Comparison of ENCODE assay signal across 8 cellular contexts in genomic region chr13:46168341-46168740, GRCh38. TPM values are rescaled to one million over a fixed set of nuclear protein-coding genes. Genes with fewer than 3 reads are reported as not detected.
A peak's percentile ranks its signal among the peaks of the same experiment; 100 is the strongest.
DNase-seq lines count a peak whose midpoint lies in the region; ATAC-seq and TF ChIP-seq lines count a peak whose summit lies in the region.

No MANE protein-coding gene starts in this region.

- H3K4me1 Mint-ChIP-seq in T-helper 17 cell: peaks cover 81% of the 10 kb centered on the region

- peak; percentile 64 for ATAC-seq in T-helper 17 cell
- ATAC-seq in GM21528 (IDR thresholded peaks at IDR 0.05; ENCODE audit: low FRiP score, unreplicated experiment): no peak

- TF ChIP-seq POLR2A in suprapubic skin (IDR thresholded peaks at IDR 0.05): no peak

- peak; percentile 94 for DNase-seq in CD1c-positive myeloid dendritic cell (ENCODE audit: extremely low spot score)
- peak; percentile 5 for DNase-seq in HCEC 1CT
- peak; percentile 33 to 54 (median 48) for DNase-seq in T-helper 17 cell
- peak; percentile 78 for DNase-seq in cardiac septum (ENCODE audit: low spot score)
- DNase-seq in suprapubic skin (ENCODE audit: low spot score in 2 of 2): no peak
- DNase-seq in NCI-H446 treated with DMSO at 0.1 percent for 48 hours (lab: John Stamatoyannopoulos, UW): no peak
- no peak for DNase-seq in COLO668 (lab: John Stamatoyannopoulos, UW; ENCODE audit: unreplicated experiment)

- peaks cover 6% of the 10 kb centered on the region for H3K36me3 Mint-ChIP-seq in T-helper 17 cell (ENCODE audit: low read depth)

- peak overlapping the region; percentile 92 for H3K4me3 Mint-ChIP-seq in T-helper 17 cell

- H3K27ac Mint-ChIP-seq in T-helper 17 cell: peak overlapping the region; percentile 99

- H3K9me3 ChIP-seq in T-helper 17 cell (ENCODE audit: control insufficient read depth, low read length, poor library complexity, severe bottlenecking) (no peaks in the 10 kb centered on the region), suprapubic skin (no peaks in the 10 kb centered on the region)

- intact Hi-C loops in cardiac septum (cut with DNase I): no loop called here

- H3K4me3 ChIP-seq in suprapubic skin: peak overlapping the region; percentile 17

- TF ChIP-seq CTCF in suprapubic skin (IDR thresholded peaks at IDR 0.05): no peak

- no peak overlapping the region for H3K27ac ChIP-seq in suprapubic skin

- H3K36me3 ChIP-seq in suprapubic skin: no peaks in the 10 kb centered on the region

- H3K27me3 Mint-ChIP-seq in T-helper 17 cell: no peaks in the 10 kb centered on the region

- no peaks in the 10 kb centered on the region for H3K27me3 ChIP-seq in suprapubic skin

- no peak for TF ChIP-seq EP300 in suprapubic skin (IDR thresholded peaks at IDR 0.05)

- 22% methylated on average over 7 of the region's 8 CpGs for WGBS in suprapubic skin

- peaks cover 24% of the 10 kb centered on the region for H3K4me1 ChIP-seq in suprapubic skin

RNA-seq across cellular contexts. Expression of gene LCP1, which starts 13.6 kb away (rescaled TPM):
- 100 to 1,000 TPM; 485 to 528 TPM for total RNA-seq in T-helper 17 cell
- 13.2 TPM for total RNA-seq in cardiac septum
- total RNA-seq in suprapubic skin: 10 to 100 TPM; 16.1 to 50.2 (median 27.4) TPM

RNA-seq across cellular contexts. Expression of gene LRRC63, which starts 43.4 kb away (rescaled TPM):
- under 1 TPM; 0.39 to 0.60 TPM for total RNA-seq in T-helper 17 cell
- not detected for total RNA-seq in cardiac septum
- not detected for total RNA-seq in suprapubic skin

Comparison
In these comparisons a context has a peak if more than half of its experiments do, and no peak if none do; other contexts are left out.
1. DNase-seq: peak in CD1c-positive myeloid dendritic cell (single experiment), HCEC 1CT (single experiment), T-helper 17 cell (3 of 3) and cardiac septum (single experiment); none in suprapubic skin (0 of 2), NCI-H446 treated with DMSO at 0.1 percent for 48 hours (single experiment) and COLO668 (single experiment).
2. RNA of gene LCP1, which starts 13.6 kb away (total RNA-seq): 485 to 528 TPM in T-helper 17 cell; 16.1 to 50.2 TPM in suprapubic skin and 13.2 TPM in cardiac septum (single experiment); every median in the first group is over 4 times any median in the second.